Comparison of ENCODE assay signal across 8 cellular contexts in genomic region chr1:26500488-26501175, GRCh38. TPM values are rescaled to one million over a fixed set of nuclear protein-coding genes. Genes with fewer than 3 reads are reported as not detected.
DNase-seq lines count a peak whose midpoint lies in the region; ATAC-seq and TF ChIP-seq lines count a peak whose summit lies in the region.

No MANE protein-coding gene starts in this region.

- H3K27me3 ChIP-seq in ascending aorta: no peaks in the 10 kb centered on the region
- no peaks in the 10 kb centered on the region for H3K27me3 ChIP-seq in aorta (ENCODE audit: control insufficient read depth in 1 of 2, insufficient read depth in 2 of 2, low read length in 1 of 2)

- DNase-seq in GM10266 (ENCODE audit: extremely low spot score): peak; percentile 97
- peak; percentile 91 for DNase-seq in NCI-H1105 (lab: John Stamatoyannopoulos, UW)
- peak; percentile 72 to 91 (median 81) for DNase-seq in T-helper 2 cell
- DNase-seq in ascending aorta (ENCODE audit: low spot score in 2 of 2): peak; percentile 41 to 92
- peak; percentile 38 to 86 for DNase-seq in hippocampal formation (lab: John Stamatoyannopoulos, UW)
- DNase-seq in retinal pigment epithelial cell (ENCODE audit: low read depth): no peak
- DNase-seq in aorta: peak; percentile 93 to 97

- ATAC-seq in HG02571 (IDR thresholded peaks at IDR 0.05; ENCODE audit: unreplicated experiment): peak; percentile 66
- peak; percentile 96 for ATAC-seq in aorta (ENCODE audit: low FRiP score)

- TF ChIP-seq CTCF in GM10266 (IDR thresholded peaks at IDR 0.05; ENCODE audit: control insufficient read depth, insufficient read depth, low read depth, missing control alignments): no peak
- TF ChIP-seq CTCF in ascending aorta (IDR thresholded peaks at IDR 0.05): no peak
- no peak for TF ChIP-seq CTCF in retinal pigment epithelial cell (conservative IDR thresholded peaks at IDR 0.05; ENCODE audit: low read depth, low read length)

- H3K4me1 ChIP-seq in ascending aorta (peaks cover 0 to 7% of the 10 kb centered on the region in 2 donors), aorta (ENCODE audit: control insufficient read depth in 1 of 2, insufficient read depth in 2 of 2, low read length in 2 of 2) (no peaks in the 10 kb centered on the region)

- H3K4me3 ChIP-seq in ascending aorta: peak overlapping the region; percentile 90 to 95
- peak overlapping the region; percentile 71 for H3K4me3 ChIP-seq in retinal pigment epithelial cell (ENCODE audit: low read length)
- H3K4me3 ChIP-seq in aorta (ENCODE audit: low read length in 2 of 2): peak overlapping the region; percentile 27 to 52

- H3K36me3 ChIP-seq in ascending aorta (no peaks in the 10 kb centered on the region), aorta (ENCODE audit: control insufficient read depth in 1 of 2, insufficient read depth in 2 of 2, low read length in 1 of 2) (no peaks in the 10 kb centered on the region)

- peak overlapping the region; percentile 81 to 83 for H3K27ac ChIP-seq in ascending aorta
- peak overlapping the region in 1 of 2 donors; percentile 34 for H3K27ac ChIP-seq in aorta (ENCODE audit: low read depth in 1 of 2, low read length in 2 of 2)

- 1% methylated on average over 38 to 74 of the region's 74 CpGs for WGBS in aorta, 2 donors

- H3K9me3 ChIP-seq in ascending aorta (no peaks in the 10 kb centered on the region), aorta (ENCODE audit: control insufficient read depth, low read length) (no peaks in the 10 kb centered on the region)

- intact Hi-C loops in ascending aorta (cut with DNase I) (loop anchor here (1.0 to 2.0 kb wide), 2 partner anchors 28 to 289 kb away; partner anchors contain the start of gene HMGN2), aorta (cut with DNase I) (loop anchor here in 1 of 2 donors (1.0 kb wide), 1 partner anchor 27 kb away; no protein-coding TSS in a partner anchor)

RNA-seq across cellular contexts. Expression of gene HMGN2, which starts 28.4 kb away (rescaled TPM):
- total RNA-seq in ascending aorta: 97.7 TPM
- 100 to 1,000 TPM; 153 to 171 TPM for total RNA-seq in aorta
- 100 to 1,000 TPM; 385 to 535 TPM for polyA plus RNA-seq in aorta

RNA-seq across cellular contexts. Expression of gene RPS6KA1, which starts 28.9 kb away (rescaled TPM):
- total RNA-seq in ascending aorta (9.6 TPM), aorta (10 to 100 TPM; 12.0 to 21.0 TPM)
- 10 to 100 TPM in 1 of 2 donors, under 1 TPM in 1; 0.87 to 21.4 TPM for polyA plus RNA-seq in aorta

Comparison
In these comparisons a context has a peak if more than half of its experiments do, and no peak if none do; other contexts are left out.
1. H3K4me3 ChIP-seq: peak in every context shown above with its lines; median percentile 92 in ascending aorta; 71 in retinal pigment epithelial cell; 40 in aorta.